Comparison of ENCODE assay signal across 8 cellular contexts in the genomic region with DNA sequence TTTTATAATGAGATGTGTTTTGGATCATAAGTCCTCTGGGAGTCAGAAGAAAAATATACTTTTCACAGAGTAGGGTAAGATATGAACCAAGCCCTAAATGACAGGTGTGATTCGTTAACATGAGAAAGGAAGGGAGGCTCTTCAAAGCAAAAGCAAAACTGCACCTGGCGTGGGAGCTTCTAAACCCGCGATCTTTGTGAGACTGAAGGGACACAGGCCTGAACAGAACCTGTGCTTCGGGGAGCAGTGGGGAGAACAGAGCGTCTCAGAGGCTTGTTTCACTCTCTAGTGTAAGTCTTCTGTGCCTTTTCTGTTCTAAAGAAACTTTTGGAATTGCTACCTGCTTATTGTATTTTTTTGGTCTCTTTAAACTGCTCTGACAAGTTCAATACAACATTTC. TPM values are rescaled to one million over a fixed set of nuclear protein-coding genes. Genes with fewer than 3 reads are reported as not detected.
DNase-seq lines count a peak whose midpoint lies in the region; ATAC-seq and TF ChIP-seq lines count a peak whose summit lies in the region.

No MANE protein-coding gene starts in this region.

- CTCF ChIA-PET in HEK293T (lab: Yijun Ruan, JAX): interaction anchor here (0.7 kb wide), 1 partner anchor 45 kb away, joined by 4 read pairs; no protein-coding TSS in a partner anchor

- ATAC-seq in activated T-cell treated with anti-CD3 and anti-CD28 coated beads, Interleukin-2, amount 50 U/mL, for 72 hours (replicated peaks in 1 of 2): peak; percentile 72 to 75
- ATAC-seq in HG02759 (IDR thresholded peaks at IDR 0.05; ENCODE audit: unreplicated experiment): peak; percentile 77
- ATAC-seq in stimulated activated effector memory CD8-positive, alpha-beta T cell treated with anti-CD3 and anti-CD28 coated beads, Interleukin-12 subunit alpha, Interleukin-12 subunit beta, amount 100 ng/mL, for 72 hours: peak; percentile 60

- H3K27ac Mint-ChIP-seq in activated T-cell treated with anti-CD3 and anti-CD28 coated beads, Interleukin-2, amount 50 U/mL, for 72 hours: no peak overlapping the region
- peak overlapping the region; percentile 50 for H3K27ac Mint-ChIP-seq in stimulated activated effector memory CD8-positive, alpha-beta T cell treated with anti-CD3 and anti-CD28 coated beads, Interleukin-12 subunit alpha, Interleukin-12 subunit beta, amount 100 ng/mL, for 72 hours

- no peaks in the 10 kb centered on the region for H3K27me3 Mint-ChIP-seq in activated T-cell treated with anti-CD3 and anti-CD28 coated beads, Interleukin-2, amount 50 U/mL, for 72 hours (ENCODE audit: low read depth)

- DNase-seq in activated T-cell treated with anti-CD3 and anti-CD28 coated beads, Interleukin-2, amount 50 U/mL, for 72 hours: peak; percentile 31 to 32
- no peak for DNase-seq in activated T-cell treated with anti-CD3 and anti-CD28 coated beads for 4 hours
- peak; percentile 64 for DNase-seq in NCI-H2029 treated with DMSO at 0.1 percent for 48 hours (lab: John Stamatoyannopoulos, UW)
- DNase-seq in stimulated activated effector memory CD8-positive, alpha-beta T cell treated with anti-CD3 and anti-CD28 coated beads, Interleukin-12 subunit alpha, Interleukin-12 subunit beta, amount 100 ng/mL, for 72 hours (ENCODE audit: low spot score in 2 of 2): no peak
- DNase-seq in iPS-NIHi7 (ENCODE audit: extremely low spot score): no peak
- DNase-seq in HEK293T (ENCODE audit: extremely low spot score): no peak
- DNase-seq in SK-N-DZ (ENCODE audit: low spot score): no peak

- peak overlapping the region; percentile 26 to 40 for H3K4me3 Mint-ChIP-seq in activated T-cell treated with anti-CD3 and anti-CD28 coated beads, Interleukin-2, amount 50 U/mL, for 72 hours
- H3K4me3 Mint-ChIP-seq in stimulated activated effector memory CD8-positive, alpha-beta T cell treated with anti-CD3 and anti-CD28 coated beads, Interleukin-12 subunit alpha, Interleukin-12 subunit beta, amount 100 ng/mL, for 72 hours: peak overlapping the region; percentile 5

- no peaks in the 10 kb centered on the region for H3K9me3 Mint-ChIP-seq in activated T-cell treated with anti-CD3 and anti-CD28 coated beads, Interleukin-2, amount 50 U/mL, for 72 hours
- no peaks in the 10 kb centered on the region for H3K9me3 Mint-ChIP-seq in stimulated activated effector memory CD8-positive, alpha-beta T cell treated with anti-CD3 and anti-CD28 coated beads, Interleukin-12 subunit alpha, Interleukin-12 subunit beta, amount 100 ng/mL, for 72 hours

- peaks cover 5% of the 10 kb centered on the region for H3K4me1 Mint-ChIP-seq in activated T-cell treated with anti-CD3 and anti-CD28 coated beads, Interleukin-2, amount 50 U/mL, for 72 hours (ENCODE audit: low read depth)
- peaks cover 6% of the 10 kb centered on the region for H3K4me1 Mint-ChIP-seq in stimulated activated effector memory CD8-positive, alpha-beta T cell treated with anti-CD3 and anti-CD28 coated beads, Interleukin-12 subunit alpha, Interleukin-12 subunit beta, amount 100 ng/mL, for 72 hours

- POLR2A ChIA-PET in HEK293T (lab: Yijun Ruan, JAX): no interaction called here

- H3K36me3 Mint-ChIP-seq in activated T-cell treated with anti-CD3 and anti-CD28 coated beads, Interleukin-2, amount 50 U/mL, for 72 hours (ENCODE audit: insufficient read depth in 2 of 2): no peaks in the 10 kb centered on the region
- H3K36me3 Mint-ChIP-seq in stimulated activated effector memory CD8-positive, alpha-beta T cell treated with anti-CD3 and anti-CD28 coated beads, Interleukin-12 subunit alpha, Interleukin-12 subunit beta, amount 100 ng/mL, for 72 hours: no peaks in the 10 kb centered on the region

TF ChIP-seq in HEK293T, 16 proteins besides CTCF, POLR2A, EP300 and RAD21:
- TF ChIP-seq BHLHE40 (IDR thresholded peaks at IDR 0.05; ENCODE audit: borderline replicate concordance) (no peak), TARDBP (IDR thresholded peaks at IDR 0.05) (no peak), ELF4 (IDR thresholded peaks at IDR 0.05) (no peak), ZNF384 (IDR thresholded peaks at IDR 0.05) (no peak), ARNT (IDR thresholded peaks at IDR 0.05) (no peak), CTBP1 (IDR thresholded peaks at IDR 0.05; ENCODE audit: borderline replicate concordance) (no peak), FOXA1 (IDR thresholded peaks at IDR 0.05) (no peak), SP1 (IDR thresholded peaks at IDR 0.05) (no peak), SUZ12 (IDR thresholded peaks at IDR 0.05) (no peak), L3MBTL2 (conservative IDR thresholded peaks at IDR 0.05) (no peak), FOXM1 (IDR thresholded peaks at IDR 0.05; ENCODE audit: borderline replicate concordance) (no peak), NFRKB (IDR thresholded peaks at IDR 0.05) (no peak), LEF1 (IDR thresholded peaks at IDR 0.05; ENCODE audit: borderline replicate concordance) (no peak), HDGF (IDR thresholded peaks at IDR 0.05; ENCODE audit: borderline replicate concordance) (no peak), FOXK2 (IDR thresholded peaks at IDR 0.05) (no peak)
- TF ChIP-seq, protein P1, sequence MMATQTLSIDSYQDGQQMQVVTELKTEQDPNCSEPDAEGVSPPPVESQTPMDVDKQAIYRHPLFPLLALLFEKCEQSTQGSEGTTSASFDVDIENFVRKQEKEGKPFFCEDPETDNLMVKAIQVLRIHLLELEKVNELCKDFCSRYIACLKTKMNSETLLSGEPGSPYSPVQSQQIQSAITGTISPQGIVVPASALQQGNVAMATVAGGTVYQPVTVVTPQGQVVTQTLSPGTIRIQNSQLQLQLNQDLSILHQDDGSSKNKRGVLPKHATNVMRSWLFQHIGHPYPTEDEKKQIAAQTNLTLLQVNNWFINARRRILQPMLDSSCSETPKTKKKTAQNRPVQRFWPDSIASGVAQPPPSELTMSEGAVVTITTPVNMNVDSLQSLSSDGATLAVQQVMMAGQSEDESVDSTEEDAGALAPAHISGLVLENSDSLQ (IDR thresholded peaks at IDR 0.05): no peak

RNA-seq across cellular contexts. Expression of a gene that starts 30.2 kb away (rescaled TPM):
- total RNA-seq in activated T-cell treated with anti-CD3 and anti-CD28 coated beads, Interleukin-2, amount 50 U/mL, for 72 hours: 10 to 100 TPM; 15.4 to 20.4 TPM
- 1.1 and 1.5 TPM in 2 replicates for polyA plus RNA-seq in SK-N-DZ (2014; cell fraction: cytosol; rRNA removed)
- polyA plus RNA-seq in SK-N-DZ (2014; cell fraction: nucleus; rRNA removed): 1.3 and 1.7 TPM in 2 replicates

RNA-seq across cellular contexts. Expression of a gene that starts 56.6 kb away (rescaled TPM):
- total RNA-seq in activated T-cell treated with anti-CD3 and anti-CD28 coated beads, Interleukin-2, amount 50 U/mL, for 72 hours: 1 to 10 TPM in 1 of 2 donors, under 1 TPM in 1; 0.51 to 2.0 TPM
- 0.13 and 0.96 TPM in 2 replicates for polyA plus RNA-seq in SK-N-DZ (2014; cell fraction: cytosol; rRNA removed)
- polyA plus RNA-seq in SK-N-DZ (2014; cell fraction: nucleus; rRNA removed): 0.40 and 1.1 TPM in 2 replicates

Comparison
In these comparisons a context has a peak if more than half of its experiments do, and no peak if none do; other contexts are left out.
1. DNase-seq: peak in activated T-cell treated with anti-CD3 and anti-CD28 coated beads, Interleukin-2, amount 50 U/mL, for 72 hours (2 of 2) and NCI-H2029 treated with DMSO at 0.1 percent for 48 hours (single experiment); none in activated T-cell treated with anti-CD3 and anti-CD28 coated beads for 4 hours (single experiment), stimulated activated effector memory CD8-positive, alpha-beta T cell treated with anti-CD3 and anti-CD28 coated beads, Interleukin-12 subunit alpha, Interleukin-12 subunit beta, amount 100 ng/mL, for 72 hours (0 of 2), iPS-NIHi7 (single experiment), HEK293T (single experiment) and SK-N-DZ (single experiment).
2. Peak in every context shown above with its lines, with median percentiles within 50 percentile points of each other: ATAC-seq.